Comparison of ENCODE assay signal across 8 cellular contexts in the genomic region with DNA sequence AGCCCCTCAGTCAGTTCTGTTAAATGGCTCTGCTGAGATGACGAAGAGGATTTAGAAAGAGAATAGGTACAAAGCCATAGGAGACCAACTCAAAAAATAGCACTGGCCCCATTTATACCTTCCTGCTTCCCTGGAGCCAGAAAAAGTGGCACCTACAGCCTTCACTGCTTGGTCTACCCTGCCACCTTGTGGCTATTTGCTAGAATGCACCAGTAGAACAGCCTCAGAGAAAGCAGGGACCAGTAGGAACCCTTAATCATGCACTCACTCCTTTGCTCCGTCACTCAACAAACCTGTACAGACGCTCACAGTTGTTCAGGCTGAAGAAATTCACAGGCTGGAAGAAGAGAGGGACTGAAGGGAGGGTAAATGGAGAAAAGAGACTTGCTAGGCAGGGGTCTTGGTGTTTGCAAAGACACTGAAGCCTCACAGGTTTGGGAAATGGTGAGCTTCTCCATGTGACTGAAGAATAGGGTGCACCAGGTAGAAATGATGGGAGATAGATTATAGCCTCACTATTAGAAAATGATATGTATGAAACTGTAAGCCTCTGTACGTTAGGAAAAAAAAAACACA.
A peak's percentile ranks its signal among the peaks of the same experiment; 100 is the strongest.
DNase-seq lines count a peak whose midpoint lies in the region; ATAC-seq lines count a peak whose summit lies in the region.

No MANE protein-coding gene starts in this region.

- DNase-seq in COR-L47 (lab: John Stamatoyannopoulos, UW) (peak; percentile 43), HPDE6-E6E7 (ENCODE audit: extremely low spot score) (peak; percentile 79), NCI-H82 (lab: John Stamatoyannopoulos, UW) (peak; percentile 80), midbrain (lab: John Stamatoyannopoulos, UW) (peak; percentile 72)
- peak; percentile 74 to 77 for DNase-seq in activated CD4-positive, alpha-beta T cell treated with anti-CD3 and anti-CD28 coated beads, Interleukin-2, amount 50 U/mL, for 48 hours
- peak; percentile 43 to 63 (median 46) for DNase-seq in effector memory CD4-positive, alpha-beta T cell
- peak; percentile 49 for DNase-seq in stimulated activated CD8-positive, alpha-beta memory T cell treated with anti-CD3 and anti-CD28 coated beads, Interleukin-7, amount 100 ng/mL, for 24 hours (ENCODE audit: low read depth)

- peaks cover 6% of the 10 kb centered on the region for H3K4me1 ChIP-seq in effector memory CD4-positive, alpha-beta T cell (ENCODE audit: control insufficient read depth, insufficient read depth, low read length, poor library complexity, severe bottlenecking)

- no peak overlapping the region for H3K4me3 ChIP-seq in effector memory CD4-positive, alpha-beta T cell (ENCODE audit: insufficient read depth, low read depth, low read length, poor library complexity, severe bottlenecking)

- no peaks in the 10 kb centered on the region for H3K9me3 ChIP-seq in effector memory CD4-positive, alpha-beta T cell (ENCODE audit: control insufficient read depth, low read length)

- peak; percentile 78 for ATAC-seq in GM19468 (IDR thresholded peaks at IDR 0.05; ENCODE audit: extremely low read depth, unreplicated experiment)

- no peaks in the 10 kb centered on the region for H3K27me3 ChIP-seq in effector memory CD4-positive, alpha-beta T cell (replicated peaks; ENCODE audit: control insufficient read depth, insufficient read depth, low read length, poor library complexity, severe bottlenecking)

- H3K36me3 ChIP-seq in effector memory CD4-positive, alpha-beta T cell (ENCODE audit: control insufficient read depth, insufficient read depth, low read length), result no peaks in the 10 kb centered on the region

- no peak overlapping the region for H3K27ac ChIP-seq in effector memory CD4-positive, alpha-beta T cell (ENCODE audit: insufficient read depth, low read length, poor library complexity, severe bottlenecking)
